ENCODE assay signal across 21 cellular contexts in genomic region chr3:70621451-70621850, GRCh38.
"Had no signal": no experiment of that assay in that cellular context is flagged by ENCODE, and none has a peak within 500 bp of the region (broad histone marks: within the 10 kb centered on the region; RNA-seq: fewer than 3 reads in every experiment).

No MANE protein-coding gene starts in this region.

- H3K27ac ChIP-seq: heart left ventricle, neutrophil, psoas muscle, spleen, tibial artery, upper lobe of left lung, uterus had no signal

- H3K4me3 Mint-ChIP-seq: naive thymus-derived CD8-positive, alpha-beta T cell had no signal

- H3K36me3 ChIP-seq: heart left ventricle, neutrophil, spleen, tibial artery, upper lobe of left lung, uterus had no signal

- H3K27me3 ChIP-seq: neutrophil, spleen, upper lobe of left lung, uterus had no signal

- ATAC-seq: esophagus mucosa; heart left ventricle; left lobe of liver; mucosa of descending colon; naive thymus-derived CD8-positive, alpha-beta T cell; psoas muscle; sciatic nerve had no signal

- H3K9me3 ChIP-seq: heart left ventricle, mucosa of descending colon, neutrophil, psoas muscle, spleen, tibial artery, upper lobe of left lung, uterus had no signal

- H3K4me3 ChIP-seq: heart left ventricle, mucosa of descending colon, psoas muscle, spleen, tibial artery, upper lobe of left lung, uterus had no signal

- H3K4me1 Mint-ChIP-seq: naive thymus-derived CD8-positive, alpha-beta T cell had no signal

- DNase-seq: effector memory CD4-positive, alpha-beta T cell; heart left ventricle; hippocampal formation; islet precursor cell; mammary epithelial cell; mucosa of descending colon; naive thymus-derived CD8-positive, alpha-beta T cell; psoas muscle; retina; spleen; stimulated activated CD4-positive, alpha-beta T cell treated with anti-CD3 and anti-CD28 coated beads, Interleukin-15, amount 100 ng/mL, for 24 hours; stimulated activated CD4-positive, alpha-beta T cell treated with anti-CD3 and anti-CD28 coated beads, Interleukin-1b, Interleukin-23, amount 100 ng/mL, for 48 hours; stimulated activated CD4-positive, alpha-beta T cell treated with anti-CD3 and anti-CD28 coated beads, Interleukin-4, amount 100 ng/mL, for 24 hours; stimulated activated naive CD4-positive, alpha-beta T cell treated with Interleukin-2 at 50 U/mL for 16 hours; tibial artery; upper lobe of left lung; uterus had no signal

- H3K27ac Mint-ChIP-seq: naive thymus-derived CD8-positive, alpha-beta T cell had no signal

- H3K4me1 ChIP-seq: heart left ventricle, psoas muscle, spleen, tibial artery, upper lobe of left lung, uterus had no signal
